ENCODE assay signal across 9 cellular contexts in the genomic region with DNA sequence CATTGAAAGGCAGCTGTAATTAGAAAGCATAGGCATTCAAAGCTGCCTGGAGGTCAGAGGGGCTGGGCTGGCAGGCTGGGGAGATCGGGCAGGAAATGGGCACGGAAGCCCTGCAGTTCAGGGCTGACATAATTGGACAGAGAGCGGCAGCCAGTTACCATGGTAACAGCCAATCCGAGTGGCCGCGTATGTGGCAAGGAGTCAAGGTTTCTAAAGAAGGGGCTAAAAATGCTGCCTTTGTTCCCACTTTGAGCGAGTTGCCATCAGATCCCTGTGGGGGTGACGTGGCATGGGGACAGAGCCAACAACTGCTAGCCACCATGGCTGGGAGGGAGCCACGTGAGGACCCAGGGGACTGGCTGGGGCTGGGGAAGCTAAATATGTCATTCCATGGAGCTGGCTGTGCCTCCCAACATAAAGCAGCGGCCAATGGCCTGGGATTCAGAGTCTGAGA. TPM values are rescaled to one million over a fixed set of nuclear protein-coding genes. Genes with fewer than 3 reads are reported as not detected.
DNase-seq lines count a peak whose midpoint lies in the region; ATAC-seq and FAIRE-seq lines count a peak whose summit lies in the region.
"Had no signal": no experiment of that assay in that cellular context is flagged by ENCODE, and none has a peak within 500 bp of the region (broad histone marks: within the 10 kb centered on the region; RNA-seq: fewer than 3 reads in every experiment).

No MANE protein-coding gene starts in this region.

- H3K27me3 Mint-ChIP-seq in CD8-positive, alpha-beta memory T cell, result no peaks in the 10 kb centered on the region
- H3K27me3 Mint-ChIP-seq in activated CD8-positive, alpha-beta memory T cell treated with anti-CD3 and anti-CD28 coated beads, Interleukin-2, amount 10 ng/mL, durations not matched to agents 7 days and 5 days, result no peaks in the 10 kb centered on the region

- no peaks in the 10 kb centered on the region for H3K9me3 ChIP-seq in CD8-positive, alpha-beta memory T cell (ENCODE audit: low read length)

- POLR2A ChIA-PET in CD8-positive, alpha-beta memory T cell (lab: Charles Lee), result no interaction called here

- peak overlapping the region; percentile 6 to 74 (median 47) for H3K4me3 Mint-ChIP-seq in CD8-positive, alpha-beta memory T cell
- H3K4me3 Mint-ChIP-seq in activated CD8-positive, alpha-beta memory T cell treated with anti-CD3 and anti-CD28 coated beads, Interleukin-2, amount 10 ng/mL, durations not matched to agents 7 days and 5 days, result no peak overlapping the region

- peaks cover 15% of the 10 kb centered on the region for H3K4me1 ChIP-seq in CD8-positive, alpha-beta memory T cell (ENCODE audit: insufficient read depth, low read length)

- no peak overlapping the region for H3K4me3 ChIP-seq in CD8-positive, alpha-beta memory T cell (ENCODE audit: low read length)

- peak in 4 of 5 donors; percentile 11 to 63 (median 45) for DNase-seq in CD8-positive, alpha-beta memory T cell
- DNase-seq in NCI-H1105 (lab: John Stamatoyannopoulos, UW), result peak; percentile 47
- peak; percentile 58 for DNase-seq in activated CD8-positive, alpha-beta memory T cell treated with anti-CD3 and anti-CD28 coated beads, Interleukin-2, amount 10 ng/mL, durations not matched to agents 7 days and 5 days
- peak; percentile 96 for DNase-seq in myocyte (ENCODE audit: low read depth)
- DNase-seq in urothelium cell line (ENCODE audit: low spot score), result peak; percentile 49

- no peaks in the 10 kb centered on the region for H3K36me3 Mint-ChIP-seq in CD8-positive, alpha-beta memory T cell
- no peaks in the 10 kb centered on the region for H3K36me3 Mint-ChIP-seq in activated CD8-positive, alpha-beta memory T cell treated with anti-CD3 and anti-CD28 coated beads, Interleukin-2, amount 10 ng/mL, durations not matched to agents 7 days and 5 days

- no peaks in the 10 kb centered on the region for H3K9me3 Mint-ChIP-seq in CD8-positive, alpha-beta memory T cell
- no peaks in the 10 kb centered on the region for H3K9me3 Mint-ChIP-seq in activated CD8-positive, alpha-beta memory T cell treated with anti-CD3 and anti-CD28 coated beads, Interleukin-2, amount 10 ng/mL, durations not matched to agents 7 days and 5 days (ENCODE audit: low read depth)

- no peaks in the 10 kb centered on the region for H3K27me3 ChIP-seq in CD8-positive, alpha-beta memory T cell (ENCODE audit: insufficient read depth, low read length, poor library complexity, severe bottlenecking)

- peak overlapping the region in 6 of 8 donors; percentile 28 to 79 (median 45) for H3K27ac Mint-ChIP-seq in CD8-positive, alpha-beta memory T cell
- H3K27ac Mint-ChIP-seq in activated CD8-positive, alpha-beta memory T cell treated with anti-CD3 and anti-CD28 coated beads, Interleukin-2, amount 10 ng/mL, durations not matched to agents 7 days and 5 days, result no peak overlapping the region

- H3K27ac ChIP-seq in CD8-positive, alpha-beta memory T cell (ENCODE audit: low read depth, low read length), result no peak overlapping the region

- no peak for FAIRE-seq in urothelium cell line (lab: Jason Lieb, UNC)
- FAIRE-seq: islet of Langerhans had no signal

- ATAC-seq in activated CD8-positive, alpha-beta memory T cell treated with anti-CD3 and anti-CD28 coated beads, Interleukin-2, amount 10 ng/mL, durations not matched to agents 7 days and 5 days, result peak; percentile 58
- ATAC-seq in esophagus mucosa (peak; percentile 15), GM21717 (IDR thresholded peaks at IDR 0.05; ENCODE audit: unreplicated experiment) (no peak), GM18858 (IDR thresholded peaks at IDR 0.05; ENCODE audit: unreplicated experiment) (no peak)

- H3K4me1 Mint-ChIP-seq in CD8-positive, alpha-beta memory T cell, result peaks cover 8 to 14% (median 11%) of the 10 kb centered on the region in 3 donors
- peaks cover 9% of the 10 kb centered on the region for H3K4me1 Mint-ChIP-seq in activated CD8-positive, alpha-beta memory T cell treated with anti-CD3 and anti-CD28 coated beads, Interleukin-2, amount 10 ng/mL, durations not matched to agents 7 days and 5 days

- H3K36me3 ChIP-seq in CD8-positive, alpha-beta memory T cell (ENCODE audit: insufficient read depth, low read length), result no peaks in the 10 kb centered on the region

- CTCF ChIA-PET in CD8-positive, alpha-beta memory T cell (lab: Charles Lee), result interaction anchor here (1.1 to 2.2 kb wide), 3 partner anchors 9 to 48 kb away, joined by 3 to 7 read pairs (median 3); no protein-coding TSS in a partner anchor
- CTCF ChIA-PET in activated CD8-positive, alpha-beta memory T cell treated with anti-CD3 and anti-CD28 coated beads, Interleukin-2, amount 10 ng/mL, durations not matched to agents 7 days and 5 days (lab: Charles Lee), result interaction anchor here (0.9 to 1.3 kb wide), 2 partner anchors 25 to 52 kb away, joined by 3 read pairs; no protein-coding TSS in a partner anchor

RNA-seq across cellular contexts. Expression of a gene that starts 44.7 kb away (rescaled TPM):
- 10 to 100 TPM; 81.3 to 84.4 TPM for total RNA-seq in CD8-positive, alpha-beta memory T cell
- polyA plus RNA-seq in CD8-positive, alpha-beta memory T cell, result 58.3 TPM
- 10 to 100 TPM; 28.5 to 31.7 TPM for total RNA-seq in activated CD8-positive, alpha-beta memory T cell treated with anti-CD3 and anti-CD28 coated beads, Interleukin-2, amount 10 ng/mL, durations not matched to agents 7 days and 5 days
- total RNA-seq in esophagus mucosa (30.7 TPM), myocyte (57.2 and 59.8 TPM in 2 replicates)
- 49.9 TPM for polyA plus RNA-seq in myocyte (2012)

RNA-seq across cellular contexts. Expression of a gene that starts 51.1 kb away (rescaled TPM):
- 10 to 100 TPM; 62.4 to 70.0 TPM for total RNA-seq in CD8-positive, alpha-beta memory T cell
- polyA plus RNA-seq in CD8-positive, alpha-beta memory T cell, result 32.5 TPM
- 10 to 100 TPM in 1 of 2 experiments, 1 to 10 TPM in 1; 7.7 to 10.0 TPM for total RNA-seq in activated CD8-positive, alpha-beta memory T cell treated with anti-CD3 and anti-CD28 coated beads, Interleukin-2, amount 10 ng/mL, durations not matched to agents 7 days and 5 days
- 12.9 TPM for total RNA-seq in esophagus mucosa
- total RNA-seq in myocyte, result 65.5 and 98.3 TPM in 2 replicates
- polyA plus RNA-seq in myocyte (2012), result 62.7 TPM

Comparison
In these comparisons a context has a peak if more than half of its experiments do, and no peak if none do; other contexts are left out.
1. DNase-seq: peak in every context shown above with its lines; median percentile 96 in myocyte; 58 in activated CD8-positive, alpha-beta memory T cell treated with anti-CD3 and anti-CD28 coated beads, Interleukin-2, amount 10 ng/mL, durations not matched to agents 7 days and 5 days; 49 in urothelium cell line; 47 in NCI-H1105; 45 in CD8-positive, alpha-beta memory T cell.
2. ATAC-seq: peak in activated CD8-positive, alpha-beta memory T cell treated with anti-CD3 and anti-CD28 coated beads, Interleukin-2, amount 10 ng/mL, durations not matched to agents 7 days and 5 days (single experiment) and esophagus mucosa (single experiment); none in GM21717 (single experiment) and GM18858 (single experiment).